5 cellular contexts compared by ENCODE assay signal in the genomic region with DNA sequence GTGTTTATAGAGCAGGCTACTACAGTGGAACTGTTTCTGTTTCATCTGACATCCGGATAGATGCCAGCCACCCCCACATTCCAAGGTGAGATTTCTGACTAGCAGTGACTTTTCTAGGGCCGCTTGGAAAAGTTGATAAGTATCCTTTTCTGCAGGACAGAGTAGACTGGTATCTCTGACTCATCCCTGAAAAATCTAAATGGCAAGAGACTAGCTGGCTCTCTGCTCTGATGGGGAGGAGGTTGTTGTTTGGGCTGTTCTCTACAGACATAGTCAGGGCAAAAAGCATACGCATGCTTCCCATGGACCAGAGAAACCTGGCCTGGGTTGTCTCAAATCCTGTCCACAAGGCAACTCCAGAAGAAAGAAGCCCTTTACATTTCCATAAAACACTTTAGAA. TPM values are rescaled to one million over a fixed set of nuclear protein-coding genes. Genes with fewer than 3 reads are reported as not detected.
"Had no signal": no experiment of that assay in that cellular context is flagged by ENCODE, and none has a peak within 500 bp of the region (broad histone marks: within the 10 kb centered on the region; RNA-seq: fewer than 3 reads in every experiment).

No MANE protein-coding gene starts in this region.

RNA-seq across cellular contexts. Expression of a gene that starts 33.1 kb away (rescaled TPM):
- total RNA-seq: natural killer cell treated with Interleukin-12 subunit alpha and Interleukin-12 subunit beta and Interleukin-15 and Interleukin-18, amount 100 ng/mL, for 72 hours; posterior vena cava; pulmonary artery endothelial cell; smooth muscle cell; spleen had no signal
- polyA plus RNA-seq: spleen had no signal
